ENCODE assay signal across 10 cellular contexts in the genomic region with DNA sequence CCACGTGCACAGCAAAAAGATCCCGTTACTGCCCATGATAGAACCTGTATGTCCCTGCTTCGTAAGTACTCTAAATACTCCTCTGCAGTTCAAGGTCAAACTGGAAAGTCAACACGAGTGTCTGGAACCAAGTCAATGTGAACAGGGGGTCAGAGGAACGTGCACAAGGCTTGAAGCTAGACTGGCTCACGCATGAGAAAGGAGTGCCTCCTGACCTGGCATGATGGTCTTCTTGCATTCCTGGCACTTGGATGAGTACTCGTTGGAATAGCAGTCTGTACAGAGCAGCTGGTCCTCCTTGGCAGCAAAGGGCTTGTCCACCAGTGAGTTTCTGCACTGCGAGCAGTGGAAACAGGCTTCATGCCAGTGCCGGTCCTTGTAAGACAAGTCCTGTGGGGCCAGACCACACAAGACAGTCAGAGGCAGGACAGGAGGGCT. TPM values are rescaled to one million over a fixed set of nuclear protein-coding genes. Genes with fewer than 3 reads are reported as not detected.
A peak's percentile ranks its signal among the peaks of the same experiment; 100 is the strongest.
DNase-seq lines count a peak whose midpoint lies in the region; ATAC-seq and TF ChIP-seq lines count a peak whose summit lies in the region.
"Had no signal": no experiment of that assay in that cellular context is flagged by ENCODE, and none has a peak within 500 bp of the region (broad histone marks: within the 10 kb centered on the region; RNA-seq: fewer than 3 reads in every experiment).

No MANE protein-coding gene starts in this region.

- H3K4me3 Mint-ChIP-seq in H9 = no peak overlapping the region

- H3T11ph ChIP-seq in H9 (ENCODE audit: low read length) = no peak overlapping the region

- H3K27ac ChIP-seq in SJSA1 (peak overlapping the region; percentile 92), stomach smooth muscle (ENCODE audit: low read length) (peak overlapping the region; percentile 71), H9 (ENCODE audit: insufficient read length, low read depth, low read length) (no peak overlapping the region)

- no peak overlapping the region for H3K9ac ChIP-seq in stomach smooth muscle (ENCODE audit: low read length in 2 of 2)
- no peak overlapping the region for H3K9ac ChIP-seq in H9 (ENCODE audit: extremely low read depth, insufficient read length, low read length)
- H3K9ac ChIP-seq: parathyroid adenoma had no signal

- H4K8ac ChIP-seq in H9 (replicated peaks; ENCODE audit: insufficient read length, low read depth, low read length) = no peak overlapping the region

- H3K4me2 ChIP-seq in H9 (ENCODE audit: insufficient read depth, insufficient read length, low read length) = no peak overlapping the region

- peaks cover 83% of the 10 kb centered on the region for H3K4me1 ChIP-seq in SJSA1 (replicated peaks)
- peaks cover 88% of the 10 kb centered on the region for H3K4me1 ChIP-seq in stomach smooth muscle (ENCODE audit: control insufficient read depth, insufficient read depth, low read length)
- H3K4me1 ChIP-seq in H9 (ENCODE audit: insufficient read depth, low read length) = no peaks in the 10 kb centered on the region

- no peaks in the 10 kb centered on the region for H3K23me2 ChIP-seq in H9 (ENCODE audit: insufficient read length, low read depth, low read length, poor library complexity, severe bottlenecking)

- no peaks in the 10 kb centered on the region for H3K9me3 Mint-ChIP-seq in H9

- no peaks in the 10 kb centered on the region for H3K27me3 Mint-ChIP-seq in H9 (ENCODE audit: low read depth)

- H3K4me3 ChIP-seq in SJSA1 = no peak overlapping the region
- H3K4me3 ChIP-seq in stomach smooth muscle (ENCODE audit: low read length in 2 of 2) = peak overlapping the region in 1 of 2 donors; percentile 10

- intact Hi-C loops in Right ventricle myocardium superior (cut with DNase I) = loop anchor here (5.0 kb wide), 1 partner anchor 149 kb away; no protein-coding TSS in a partner anchor

- H3K23ac ChIP-seq in H9 (ENCODE audit: insufficient read length, low read depth, low read length) = no peak overlapping the region

- ATAC-seq in GM21723 (IDR thresholded peaks at IDR 0.05; ENCODE audit: unreplicated experiment) (peak; percentile 11), Right ventricle myocardium superior (ENCODE audit: poor library complexity) (peak; percentile 18), HG03520 (IDR thresholded peaks at IDR 0.05; ENCODE audit: unreplicated experiment) (no peak)

- H3K27ac Mint-ChIP-seq in H9 = peak overlapping the region in 1 of 3 experiments; percentile 89; a peak in 1 of 7 replicates

- H3K27me3 ChIP-seq in SJSA1 (replicated peaks) (no peaks in the 10 kb centered on the region), stomach smooth muscle (ENCODE audit: control insufficient read depth in 1 of 2, insufficient read depth in 2 of 2, low read length in 2 of 2) (no peaks in the 10 kb centered on the region), H9 (ENCODE audit: insufficient read depth, low read length) (no peaks in the 10 kb centered on the region)

- peaks cover 2 to 7% of the 10 kb centered on the region in 2 experiments for H3K4me1 Mint-ChIP-seq in H9

- H4K20me1 ChIP-seq in H9 (ENCODE audit: control insufficient read depth, insufficient read depth, insufficient read length) = no peaks in the 10 kb centered on the region

- H3K36me3 Mint-ChIP-seq in H9 (ENCODE audit: insufficient read depth in 1 of 3, low read depth in 3 of 3) = peaks cover 0 to 41% (median 22%) of the 10 kb centered on the region in 3 experiments; a peak in 5 of 7 replicates

- no peak overlapping the region for H3K14ac ChIP-seq in H9 (ENCODE audit: insufficient read depth, low read length)

- no peak overlapping the region for H2BK5ac ChIP-seq in H9 (ENCODE audit: insufficient read length, low read length)

- no peak overlapping the region for H4K5ac ChIP-seq in H9 (ENCODE audit: insufficient read length, low read depth, low read length)

- H3K36me3 ChIP-seq in SJSA1 (peaks cover 89% of the 10 kb centered on the region), stomach smooth muscle (ENCODE audit: control insufficient read depth in 2 of 2, insufficient read depth in 2 of 2, low read length in 2 of 2) (peaks cover 14 to 19% of the 10 kb centered on the region in 2 donors)

- WGBS in H9 (ENCODE audit: extremely low coverage, insufficient read length, low lambda C conversion rate) = no CpG with 5 or more reads among the region's 9 CpGs

- TF ChIP-seq CTCF in H9 (conservative IDR thresholded peaks at IDR 0.05) = no peak

- H2AFZ ChIP-seq in H9 (ENCODE audit: low read length) = no peak overlapping the region
- H2AFZ ChIP-seq: parathyroid adenoma had no signal

- H2BK20ac ChIP-seq in H9 (ENCODE audit: low read depth, low read length, poor library complexity, severe bottlenecking) = no peak overlapping the region

- H3K9me3 ChIP-seq in SJSA1 (replicated peaks) (no peaks in the 10 kb centered on the region), stomach smooth muscle (ENCODE audit: control insufficient read depth in 2 of 2, low read length in 2 of 2) (no peaks in the 10 kb centered on the region), H9 (ENCODE audit: control insufficient read depth, low read depth, low read length) (no peaks in the 10 kb centered on the region)

- H3K4ac ChIP-seq in H9 (ENCODE audit: low read depth, low read length) = no peak overlapping the region

- H3K56ac ChIP-seq in H9 (ENCODE audit: insufficient read length, low read depth, low read length) = no peak overlapping the region

- H2BK120ac ChIP-seq in H9 (ENCODE audit: low read depth, low read length, poor library complexity, severe bottlenecking) = no peak overlapping the region

- H3K79me1 ChIP-seq in H9 (ENCODE audit: insufficient read depth, low read depth, low read length, poor library complexity, severe bottlenecking) = no peaks in the 10 kb centered on the region

- H2BK15ac ChIP-seq in H9 (ENCODE audit: low read depth, low read length) = no peak overlapping the region

- no peak overlapping the region for H4K91ac ChIP-seq in H9 (ENCODE audit: insufficient read length, low read depth, low read length)

- H3K18ac ChIP-seq in H9 (ENCODE audit: insufficient read length, low read depth, low read length) = no peak overlapping the region

- no peaks in the 10 kb centered on the region for H3K79me2 ChIP-seq in H9 (ENCODE audit: insufficient read depth, low read length)
- H3K79me2 ChIP-seq: parathyroid adenoma had no signal

- H2BK12ac ChIP-seq in H9 (ENCODE audit: insufficient read length, low read depth, low read length) = no peak overlapping the region

- DNase-seq in SJSA1 (ENCODE audit: low read depth in 1 of 2, low spot score in 2 of 2) (peak in 1 of 2 experiments; percentile 79), Right ventricle myocardium superior (peak; percentile 78), H9 (no peak)
- DNase-seq in activated CD4-positive, alpha-beta T cell treated with anti-CD3 and anti-CD28 coated beads, Interleukin-2, amount 50 U/mL, for 1 hour = no peak
- DNase-seq in stimulated activated naive CD4-positive, alpha-beta T cell (lab: John Stamatoyannopoulos, UW) = no peak
- DNase-seq: NCI-H226 had no signal

- no peak overlapping the region for H2AK5ac ChIP-seq in H9 (ENCODE audit: insufficient read length, low read length)

RNA-seq across cellular contexts. Expression of a gene that starts 25.5 kb away (rescaled TPM):
- total RNA-seq in SJSA1 (2014; rRNA removed; shearing (Covaris generic)) = 156 and 190 TPM in 2 replicates
- total RNA-seq in Right ventricle myocardium superior (1,567 TPM), H9 (2021) (34.9 and 36.9 TPM in 2 replicates)

RNA-seq across cellular contexts. Expression of a gene that starts 36.0 kb away (rescaled TPM):
- 18.6 and 19.6 TPM in 2 replicates for total RNA-seq in SJSA1 (2014; rRNA removed; shearing (Covaris generic))
- total RNA-seq in Right ventricle myocardium superior (18.7 TPM), H9 (2021) (17.1 and 18.8 TPM in 2 replicates)

RNA-seq across cellular contexts. Expression of a gene that starts 43.8 kb away (rescaled TPM):
- 16.5 and 25.8 TPM in 2 replicates for total RNA-seq in SJSA1 (2014; rRNA removed; shearing (Covaris generic))
- total RNA-seq in Right ventricle myocardium superior (8.6 TPM), H9 (2021) (22.8 and 23.6 TPM in 2 replicates)
